8 cellular contexts compared by ENCODE assay signal in genomic region chr2:64865831-64866146, GRCh38.
A peak's percentile ranks its signal among the peaks of the same experiment; 100 is the strongest.
DNase-seq lines count a peak whose midpoint lies in the region; ATAC-seq, FAIRE-seq and TF ChIP-seq lines count a peak whose summit lies in the region.

No MANE protein-coding gene starts in this region.

- no peak for TF ChIP-seq RAD21 in H1 (IDR thresholded peaks at IDR 0.05 in 1 of 2, conservative IDR thresholded peaks at IDR 0.05 in 1 of 2; ENCODE audit: low read depth in 2 of 2, low read length in 2 of 2)

- no peak for ATAC-seq in HG02623 (IDR thresholded peaks at IDR 0.05; ENCODE audit: unreplicated experiment)
- ATAC-seq in omental fat pad (ENCODE audit: low FRiP score): no peak

- no peak for FAIRE-seq in H1 (lab: Jason Lieb, UNC)

- peaks cover 0 to 12% (median 9%) of the 10 kb centered on the region in 11 experiments; a peak in 17 of 22 replicates for H3K9me3 ChIP-seq in BLaER1 treated with 17β-estradiol and CSF1 and Interleukin-3, amounts not matched to agents 10 nM and 100 nM (replicated peaks in 1 of 11)
- H3K9me3 ChIP-seq in Loucy (ENCODE audit: insufficient read depth, low read depth, low read length): no peaks in the 10 kb centered on the region
- no peaks in the 10 kb centered on the region for H3K9me3 ChIP-seq in H1 (ENCODE audit: insufficient read depth in 2 of 2, low read depth in 1 of 2, low read length in 1 of 2)
- no peaks in the 10 kb centered on the region for H3K9me3 ChIP-seq in parathyroid adenoma (ENCODE audit: control insufficient read depth, low read length)

- H4K8ac ChIP-seq in H1 (ENCODE audit: extremely low read depth, insufficient read depth, low read length): no peak overlapping the region

- TF ChIP-seq CTCF in Loucy (conservative IDR thresholded peaks at IDR 0.05; ENCODE audit: low read length): peak; percentile 33
- TF ChIP-seq CTCF in H1 (IDR thresholded peaks at IDR 0.05; ENCODE audit: control extremely low read depth in 1 of 3, insufficient read depth in 1 of 3, low read depth in 1 of 3, low read length in 3 of 3): no peak
- TF ChIP-seq CTCF in parathyroid adenoma (IDR thresholded peaks at IDR 0.05): no peak
- no peak for TF ChIP-seq CTCF in omental fat pad (IDR thresholded peaks at IDR 0.05)

- H3K23me2 ChIP-seq in H1 (ENCODE audit: low read depth, low read length): peaks cover 5% of the 10 kb centered on the region; the same call in 1 of the 2 replicates

- no peak overlapping the region for H2BK20ac ChIP-seq in H1 (ENCODE audit: low read length)

- no peak overlapping the region for H3K56ac ChIP-seq in H1 (replicated peaks; ENCODE audit: insufficient read length, low read depth, low read length)

- H3F3A ChIP-seq in Loucy (ENCODE audit: low read depth): no peaks in the 10 kb centered on the region

- peaks cover 24 to 45% (median 39%) of the 10 kb centered on the region in 10 experiments for H3K4me1 ChIP-seq in BLaER1 treated with 17β-estradiol and CSF1 and Interleukin-3, amounts not matched to agents 10 nM and 100 nM
- H3K4me1 ChIP-seq in Loucy (ENCODE audit: insufficient read depth, low read length, poor library complexity, severe bottlenecking): peaks cover 7% of the 10 kb centered on the region
- H3K4me1 ChIP-seq in H1 (replicated peaks in 1 of 4; ENCODE audit: control insufficient read depth in 3 of 4, insufficient read depth in 4 of 4, low read length in 3 of 4): peaks cover 0 to 7% (median 5%) of the 10 kb centered on the region in 4 experiments; a peak in 4 of 7 replicates
- peaks cover 19% of the 10 kb centered on the region for H3K4me1 ChIP-seq in parathyroid adenoma

- peak overlapping the region; percentile 78; the same call in 1 of the 2 replicates for H3K18ac ChIP-seq in H1 (ENCODE audit: extremely low read depth, low read length)

- H3K4ac ChIP-seq in H1 (replicated peaks; ENCODE audit: insufficient read length, low read depth, low read length): no peak overlapping the region

- peaks cover 0 to 22% (median 19%) of the 10 kb centered on the region in 11 experiments; a peak in 18 of 22 replicates for H3K27me3 ChIP-seq in BLaER1 treated with 17β-estradiol and CSF1 and Interleukin-3, amounts not matched to agents 10 nM and 100 nM
- no peaks in the 10 kb centered on the region for H3K27me3 ChIP-seq in Loucy (ENCODE audit: insufficient read depth, low read length, poor library complexity, severe bottlenecking)
- peaks cover 3 to 34% (median 30%) of the 10 kb centered on the region in 4 experiments for H3K27me3 ChIP-seq in H1 (replicated peaks in 1 of 4; ENCODE audit: control insufficient read depth in 3 of 4, extremely low read depth in 1 of 4, insufficient read depth in 3 of 4, low read length in 3 of 4)
- no peaks in the 10 kb centered on the region for H3K27me3 ChIP-seq in parathyroid adenoma (ENCODE audit: control insufficient read depth, insufficient read depth, low read length)

- no peak overlapping the region for H4K5ac ChIP-seq in H1 (ENCODE audit: insufficient read length, low read depth, low read length)

- CTCF ChIA-PET in H1 (lab: Charles Lee; ENCODE audit: partially characterized antibody): no interaction called here

- POLR2A ChIA-PET in H1 (lab: Charles Lee; ENCODE audit: partially characterized antibody): no interaction called here

- no peak overlapping the region for H3K14ac ChIP-seq in H1 (ENCODE audit: insufficient read length)

- no peaks in the 10 kb centered on the region for H3K79me2 ChIP-seq in Loucy (ENCODE audit: insufficient read depth, low read length)
- no peaks in the 10 kb centered on the region for H3K79me2 ChIP-seq in H1 (ENCODE audit: control insufficient read depth in 1 of 2, insufficient read depth in 2 of 2, low read length in 2 of 2)
- H3K79me2 ChIP-seq in parathyroid adenoma: no peaks in the 10 kb centered on the region

- DNase-seq in H1 (ENCODE audit: low read depth in 1 of 2, low spot score in 2 of 2) (no peak), NCI-H2227 (lab: John Stamatoyannopoulos, UW; ENCODE audit: unreplicated experiment) (no peak), NCI-H1436 (lab: John Stamatoyannopoulos, UW) (no peak), omental fat pad (ENCODE audit: low spot score) (no peak)

- H3K23ac ChIP-seq in H1 (ENCODE audit: insufficient read length): no peak overlapping the region

- H4K91ac ChIP-seq in H1 (replicated peaks; ENCODE audit: insufficient read length, low read length): no peak overlapping the region

- no peaks in the 10 kb centered on the region for H4K20me1 ChIP-seq in BLaER1 treated with 17β-estradiol and CSF1 and Interleukin-3, amounts not matched to agents 10 nM and 100 nM
- H4K20me1 ChIP-seq in Loucy (ENCODE audit: insufficient read depth, low read length, poor library complexity, severe bottlenecking) (no peaks in the 10 kb centered on the region), H1 (replicated peaks in 1 of 2; ENCODE audit: control insufficient read depth in 1 of 2, insufficient read depth in 2 of 2, low read length in 2 of 2) (no peaks in the 10 kb centered on the region)

- no peaks in the 10 kb centered on the region for H3K9me2 ChIP-seq in Loucy (replicated peaks; ENCODE audit: low read depth, low read length)

- peak overlapping the region in 8 of 11 experiments; percentile 78 to 88 (median 83); a peak in 8 of 22 replicates for H3K9ac ChIP-seq in BLaER1 treated with 17β-estradiol and CSF1 and Interleukin-3, amounts not matched to agents 10 nM and 100 nM
- no peak overlapping the region for H3K9ac ChIP-seq in Loucy (ENCODE audit: low read depth, low read length, poor library complexity, severe bottlenecking)
- H3K9ac ChIP-seq in H1 (replicated peaks in 1 of 4; ENCODE audit: extremely low read depth in 1 of 4, low read depth in 3 of 4, low read length in 3 of 4): no peak overlapping the region
- no peak overlapping the region for H3K9ac ChIP-seq in parathyroid adenoma

- 25% methylated on average over 4 of the region's 4 CpGs; no CpG with 5 or more reads in 1 of the 2 experiments for WGBS in H1 (ENCODE audit: extremely low coverage in 1 of 2, insufficient coverage in 1 of 2, insufficient read length in 1 of 2, insufficient replicate concordance in 2 of 2, low coverage in 1 of 2, low lambda C conversion rate in 2 of 2, missing lambda C conversion rate in 1 of 2), 2 experiments

- no peak for TF ChIP-seq POLR2A in H1 (IDR thresholded peaks at IDR 0.05; ENCODE audit: control extremely low read depth in 1 of 2, low read depth in 2 of 2, low read length in 2 of 2)

- H2BK120ac ChIP-seq in H1 (replicated peaks; ENCODE audit: low read depth, low read length): no peak overlapping the region

- peak overlapping the region; percentile 99 for H2AFZ ChIP-seq in Loucy (ENCODE audit: low read length)
- H2AFZ ChIP-seq in H1 (ENCODE audit: low read length): 0 out of 2 replicates have a peak overlapping the region, but pooled peaks have one; percentile 43
- peak overlapping the region; percentile 57 for H2AFZ ChIP-seq in parathyroid adenoma

- H3K4me2 ChIP-seq in BLaER1 treated with 17β-estradiol and CSF1 and Interleukin-3, amounts not matched to agents 10 nM and 100 nM: peak overlapping the region; percentile 82 to 99 (median 95)
- H3K4me2 ChIP-seq in Loucy (ENCODE audit: low read depth, low read length, poor library complexity, severe bottlenecking): peak overlapping the region; percentile 76
- H3K4me2 ChIP-seq in H1 (ENCODE audit: insufficient read depth in 1 of 2, low read depth in 2 of 2, low read length in 2 of 2): peak overlapping the region; percentile 28 to 61; a peak in 3 of 4 replicates
- H3K4me2 ChIP-seq in parathyroid adenoma (ENCODE audit: low read length): peak overlapping the region; percentile 98

- no peak overlapping the region for H2BK5ac ChIP-seq in H1 (ENCODE audit: low read depth, low read length)

- no peak overlapping the region for H2BK12ac ChIP-seq in H1 (ENCODE audit: low read depth, low read length)

- H3K79me1 ChIP-seq in H1 (ENCODE audit: low read depth, low read length): no peaks in the 10 kb centered on the region

- H3K4me3 ChIP-seq in BLaER1 treated with 17β-estradiol and CSF1 and Interleukin-3, amounts not matched to agents 10 nM and 100 nM: peak overlapping the region in 7 of 10 experiments; percentile 45 to 75 (median 66); a peak in 8 of 20 replicates
- H3K4me3 ChIP-seq in Loucy (ENCODE audit: low read length, poor library complexity, severe bottlenecking) (peak overlapping the region; percentile 87), H1 (ENCODE audit: extremely low read depth in 1 of 4, insufficient read depth in 2 of 4, low read depth in 3 of 4, low read length in 4 of 4) (peak overlapping the region in 1 of 4 experiments; percentile 24; a peak in 1 of 8 replicates), parathyroid adenoma (ENCODE audit: low read depth, low read length) (no peak overlapping the region)

- 0 out of 2 replicates have a peak overlapping the region, but pooled peaks have one; percentile 62 for H2BK15ac ChIP-seq in H1 (ENCODE audit: low read length)

- H2AK5ac ChIP-seq in H1 (ENCODE audit: low read depth, low read length): no peak overlapping the region

- no peak overlapping the region for H3K27ac ChIP-seq in BLaER1 treated with 17β-estradiol and CSF1 and Interleukin-3, amounts not matched to agents 10 nM and 100 nM
- H3K27ac ChIP-seq in H1 (ENCODE audit: low read depth, low read length) (no peak overlapping the region), parathyroid adenoma (no peak overlapping the region)

- no peaks in the 10 kb centered on the region for H3K36me3 ChIP-seq in BLaER1 treated with 17β-estradiol and CSF1 and Interleukin-3, amounts not matched to agents 10 nM and 100 nM
- no peaks in the 10 kb centered on the region for H3K36me3 ChIP-seq in Loucy (ENCODE audit: insufficient read depth, low read length)
- H3K36me3 ChIP-seq in H1 (ENCODE audit: control insufficient read depth in 2 of 4, insufficient read depth in 4 of 4, low read length in 3 of 4): no peaks in the 10 kb centered on the region
- no peaks in the 10 kb centered on the region for H3K36me3 ChIP-seq in parathyroid adenoma (ENCODE audit: control insufficient read depth, insufficient read depth, low read length)

- TF ChIP-seq EP300 in H1 (IDR thresholded peaks at IDR 0.05; ENCODE audit: borderline replicate concordance in 1 of 2, low read depth in 2 of 2, low read length in 2 of 2): no peak

TF ChIP-seq in H1, 55 proteins besides CTCF, POLR2A, EP300 and RAD21:
- no peak for TF ChIP-seq GABPA (IDR thresholded peaks at IDR 0.05; ENCODE audit: borderline replicate concordance, insufficient read depth, low read length)
- TF ChIP-seq HDAC2 (IDR thresholded peaks at IDR 0.05; ENCODE audit: borderline replicate concordance in 1 of 2, low read depth in 2 of 2, low read length in 2 of 2): no peak
- TF ChIP-seq CEBPB (IDR thresholded peaks at IDR 0.05; ENCODE audit: low read depth, low read length): no peak
- no peak for TF ChIP-seq SIRT6 (IDR thresholded peaks at IDR 0.05; ENCODE audit: low read length)
- no peak for TF ChIP-seq RFX5 (IDR thresholded peaks at IDR 0.05; ENCODE audit: borderline replicate concordance, low read depth, low read length)
- TF ChIP-seq TAF7 (optimal IDR thresholded peaks at IDR 0.05; ENCODE audit: borderline replicate concordance, low read depth, low read length): no peak
- TF ChIP-seq NANOG (IDR thresholded peaks at IDR 0.05; ENCODE audit: insufficient read depth, low read depth, low read length, poor library complexity, severe bottlenecking): no peak
- TF ChIP-seq EGR1 (IDR thresholded peaks at IDR 0.05; ENCODE audit: borderline replicate concordance, low read depth, low read length): no peak

Comparison
In these comparisons a context has a peak if more than half of its experiments do, and no peak if none do; other contexts are left out.
1. H3K4me2 ChIP-seq: peak in every context shown above with its lines; median percentile 98 in parathyroid adenoma; 95 in BLaER1 treated with 17β-estradiol and CSF1 and Interleukin-3, amounts not matched to agents 10 nM and 100 nM; 76 in Loucy; 44 in H1.
2. H3K9ac ChIP-seq: peak in BLaER1 treated with 17β-estradiol and CSF1 and Interleukin-3, amounts not matched to agents 10 nM and 100 nM (8 of 11); none in Loucy (single experiment), H1 (0 of 4) and parathyroid adenoma (single experiment).
3. H2AFZ ChIP-seq: peak in every context shown above with its lines; median percentile 99 in Loucy; 57 in parathyroid adenoma; 43 in H1.